1 cellular context compared by ENCODE assay signal in the genomic region with DNA sequence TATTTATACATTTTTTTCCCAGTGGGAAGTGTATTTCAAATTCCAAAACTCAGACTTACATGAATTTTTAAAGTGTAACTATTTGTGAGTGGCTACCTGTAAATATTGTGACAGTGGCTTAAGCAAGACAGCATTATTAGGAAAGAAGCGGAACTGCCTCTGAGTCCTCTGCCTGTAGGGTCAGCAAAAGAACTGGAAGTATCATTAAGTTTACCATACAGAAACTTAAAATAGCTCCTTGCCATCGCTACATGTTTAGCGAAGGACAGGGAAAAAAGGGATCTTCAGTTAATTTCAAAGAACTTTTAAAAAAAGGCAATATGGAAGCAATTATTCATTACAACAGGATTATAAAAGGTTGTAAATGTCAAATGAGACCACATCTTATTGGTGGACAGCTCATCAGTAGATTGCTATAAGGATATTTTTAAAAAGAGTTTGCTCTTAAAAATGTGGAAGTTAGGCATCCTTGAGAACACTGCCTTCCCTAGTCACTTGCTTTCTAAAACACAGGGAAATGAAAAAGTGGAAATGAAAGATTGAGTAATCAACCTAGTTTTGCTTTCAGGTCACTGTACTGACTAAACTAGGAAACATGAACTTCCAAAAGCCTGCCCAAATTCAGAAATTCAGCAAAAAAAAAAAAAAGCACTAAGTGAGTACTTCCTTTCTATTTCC.
TF ChIP-seq lines count a peak whose summit lies in the region.

No MANE protein-coding gene starts in this region.

TF ChIP-seq in IMR-90, 13 proteins besides CTCF, POLR2A, EP300 and RAD21:
- TF ChIP-seq CEBPB (IDR thresholded peaks at IDR 0.05; ENCODE audit: low read depth, low read length) = peak; percentile 66
- TF ChIP-seq CHD1 (IDR thresholded peaks at IDR 0.05; ENCODE audit: low read depth, low read length) = no peak
TF ChIP-seq in IMR-90: peak in this region for 1.
